Comparison of ENCODE assay signal across 8 cellular contexts in genomic region chr11:33699515-33700424, GRCh38. TPM values are rescaled to one million over a fixed set of nuclear protein-coding genes. Genes with fewer than 3 reads are reported as not detected.
DNase-seq lines count a peak whose midpoint lies in the region; ATAC-seq and TF ChIP-seq lines count a peak whose summit lies in the region.

No MANE protein-coding gene starts in this region.

- peak overlapping the region in 1 of 2 experiments; percentile 59; a peak in 2 of 4 replicates for H3K4me3 ChIP-seq in SK-N-SH (ENCODE audit: low read depth in 2 of 2, low read length in 1 of 2)

- H3K27ac Mint-ChIP-seq in activated naive CD8-positive, alpha-beta T cell treated with anti-CD3 and anti-CD28 coated beads, Interleukin-2, amount 50 U/mL, for 24 hours, result peak overlapping the region; percentile 29

- peaks cover 22% of the 10 kb centered on the region for H3K27me3 Mint-ChIP-seq in activated naive CD8-positive, alpha-beta T cell treated with anti-CD3 and anti-CD28 coated beads, Interleukin-2, amount 50 U/mL, for 24 hours

- no peaks in the 10 kb centered on the region for H4K20me1 ChIP-seq in SK-N-SH (ENCODE audit: insufficient read depth)

- WGBS in SK-N-SH (ENCODE audit: low lambda C conversion rate), result 70% methylated on average over 31 of the region's 31 CpGs

- H3K9me2 ChIP-seq in SK-N-SH, result no peaks in the 10 kb centered on the region

- peak overlapping the region; percentile 57; the same call in 1 of the 2 replicates for H3K9ac ChIP-seq in SK-N-SH

- H3K36me3 Mint-ChIP-seq in activated naive CD8-positive, alpha-beta T cell treated with anti-CD3 and anti-CD28 coated beads, Interleukin-2, amount 50 U/mL, for 24 hours (ENCODE audit: low read depth), result no peaks in the 10 kb centered on the region

- peak overlapping the region; percentile 57 for H3K4me3 Mint-ChIP-seq in activated naive CD8-positive, alpha-beta T cell treated with anti-CD3 and anti-CD28 coated beads, Interleukin-2, amount 50 U/mL, for 24 hours

- DNase-seq in SK-N-SH, result no peak
- no peak for DNase-seq in activated naive CD8-positive, alpha-beta T cell treated with anti-CD3 and anti-CD28 coated beads, Interleukin-2, amount 50 U/mL, for 24 hours
- peak; percentile 50 for DNase-seq in islet precursor cell
- DNase-seq in substantia nigra (lab: John Stamatoyannopoulos, UW), result peak in 1 of 49 donors; percentile 70
- DNase-seq in NCI-H748 (lab: John Stamatoyannopoulos, UW; ENCODE audit: unreplicated experiment), result no peak

- H3F3A ChIP-seq in SK-N-SH (replicated peaks; ENCODE audit: insufficient read depth), result peaks cover 41% of the 10 kb centered on the region

- POLR2A ChIA-PET in SK-N-SH (lab: Yijun Ruan, JAX), result interaction anchor here (1.1 to 1.9 kb wide), 5 partner anchors 8 to 539 kb away, joined by 3 to 5 read pairs (median 5); partner anchors contain the start of gene CSTF3

- ATAC-seq in SK-N-SH treated with all-trans-retinoic acid at 6 μM for 48 hours (no peak), GM19395 (IDR thresholded peaks at IDR 0.05; ENCODE audit: unreplicated experiment) (no peak), HG02970 (IDR thresholded peaks at IDR 0.05; ENCODE audit: low FRiP score, unreplicated experiment) (no peak)
- no peak for ATAC-seq in activated naive CD8-positive, alpha-beta T cell treated with anti-CD3 and anti-CD28 coated beads, Interleukin-2, amount 50 U/mL, for 24 hours

- peaks cover 21 to 37% of the 10 kb centered on the region in 2 experiments; a peak in 2 of 4 replicates for H3K4me1 ChIP-seq in SK-N-SH (ENCODE audit: control insufficient read depth in 1 of 2, insufficient read depth in 2 of 2, low read depth in 1 of 2, low read length in 1 of 2)

- no peak overlapping the region; the same call in 1 of the 2 replicates for H2AFZ ChIP-seq in SK-N-SH (ENCODE audit: low read depth)

- H3K9me3 Mint-ChIP-seq in activated naive CD8-positive, alpha-beta T cell treated with anti-CD3 and anti-CD28 coated beads, Interleukin-2, amount 50 U/mL, for 24 hours, result no peaks in the 10 kb centered on the region

- H3K27me3 ChIP-seq in SK-N-SH (ENCODE audit: insufficient read depth), result no peaks in the 10 kb centered on the region

- H3K27ac ChIP-seq in SK-N-SH (ENCODE audit: low read depth in 2 of 2, low read length in 1 of 2), result peak overlapping the region; percentile 72 to 94; a peak in 3 of 4 replicates
- peak overlapping the region; percentile 46 for H3K27ac ChIP-seq in substantia nigra (ENCODE audit: low read depth, low read length, poor library complexity, severe bottlenecking)

- peaks cover 0 to 4% of the 10 kb centered on the region in 2 experiments for H3K36me3 ChIP-seq in SK-N-SH (replicated peaks in 1 of 2; ENCODE audit: control insufficient read depth in 1 of 2, insufficient read depth in 2 of 2, low read length in 1 of 2)

- TF ChIP-seq EP300 in SK-N-SH (IDR thresholded peaks at IDR 0.05; ENCODE audit: borderline replicate concordance in 1 of 2, low read depth in 1 of 2, low read length in 1 of 2), result no peak

- TF ChIP-seq CTCF in SK-N-SH (IDR thresholded peaks at IDR 0.05), result no peak

- peaks cover 13% of the 10 kb centered on the region for H3K4me1 Mint-ChIP-seq in activated naive CD8-positive, alpha-beta T cell treated with anti-CD3 and anti-CD28 coated beads, Interleukin-2, amount 50 U/mL, for 24 hours

- CTCF ChIA-PET in SK-N-SH (lab: Yijun Ruan, JAX), result interaction anchor here (2.1 to 3.0 kb wide), 3 partner anchors 11 to 130 kb away, joined by 4 to 20 read pairs (median 15); no protein-coding TSS in a partner anchor

- TF ChIP-seq RAD21 in SK-N-SH (IDR thresholded peaks at IDR 0.05; ENCODE audit: low read length), result no peak

- H3K9me3 ChIP-seq in SK-N-SH, result no peaks in the 10 kb centered on the region

- H3K79me2 ChIP-seq in SK-N-SH (ENCODE audit: insufficient read depth), result no peaks in the 10 kb centered on the region

- peak overlapping the region; percentile 77; the same call in 1 of the 2 replicates for H3K4me2 ChIP-seq in SK-N-SH

TF ChIP-seq in SK-N-SH, 30 proteins besides CTCF, POLR2A, EP300 and RAD21:
- no peak for TF ChIP-seq MAX (IDR thresholded peaks at IDR 0.05; ENCODE audit: low read depth)
- TF ChIP-seq REST (IDR thresholded peaks at IDR 0.05; ENCODE audit: low read depth, low read length), result no peak
TF ChIP-seq in SK-N-SH: peak in this region for 0.

TF ChIP-seq in SK-N-SH treated with all-trans-retinoic acid at 6 μM for 48 hours, 23 proteins besides CTCF, POLR2A, EP300 and RAD21:
- TF ChIP-seq ZFP3 (CRISPR knock-in tag; IDR thresholded peaks at IDR 0.05) (no peak), ISL1 (CRISPR knock-in tag; IDR thresholded peaks at IDR 0.05) (no peak), ZNF565 (CRISPR knock-in tag; conservative IDR thresholded peaks at IDR 0.05; ENCODE audit: low read depth) (no peak)
TF ChIP-seq in SK-N-SH treated with all-trans-retinoic acid at 6 μM for 48 hours: peak in this region for 0.

RNA-seq across cellular contexts. Expression of gene C11orf91, which starts 0.9 kb away (rescaled TPM):
- polyA plus RNA-seq in SK-N-SH (2012; rRNA removed), result 0.10 and 0.15 TPM in 2 replicates
- 0.12 and 0.14 TPM in 2 replicates for polyA plus RNA-seq in SK-N-SH (2012; cell fraction: cytosol; rRNA removed)
- polyA plus RNA-seq in SK-N-SH (2012; cell fraction: nucleus; rRNA removed), result 0.14 and 0.45 TPM in 2 replicates

RNA-seq across cellular contexts. Expression of gene CD59, which starts 36.5 kb away (rescaled TPM):
- 616 and 849 TPM in 2 replicates for polyA plus RNA-seq in SK-N-SH (2012; rRNA removed)
- 705 and 770 TPM in 2 replicates for polyA plus RNA-seq in SK-N-SH (2012; cell fraction: cytosol; rRNA removed)
- 216 and 380 TPM in 2 replicates for polyA plus RNA-seq in SK-N-SH (2012; cell fraction: nucleus; rRNA removed)
